8 cellular contexts compared by ENCODE assay signal in genomic region chr12:4276524-4277204, GRCh38. TPM values are rescaled to one million over a fixed set of nuclear protein-coding genes. Genes with fewer than 3 reads are reported as not detected.
A peak's percentile ranks its signal among the peaks of the same experiment; 100 is the strongest.
DNase-seq lines count a peak whose midpoint lies in the region; ATAC-seq and TF ChIP-seq lines count a peak whose summit lies in the region.

No MANE protein-coding gene starts in this region.

- H3K4me1 Mint-ChIP-seq in activated T-helper 1 cell treated with anti-CD3 and anti-CD28 coated beads, Interleukin-12 subunit alpha, Interleukin-12 subunit beta, Interleukin-2, Interleukin-4 antibody, amounts not matched to agents 30 ng/mL and 10 ng/mL and 1 ng/mL, durations not matched to agents 14 hours and 24 hours and 36 hours (ENCODE audit: low read depth), result peaks cover 57% of the 10 kb centered on the region
- H3K4me1 Mint-ChIP-seq in nephron progenitor cell, result peaks cover 64% of the 10 kb centered on the region
- H3K4me1 Mint-ChIP-seq in stimulated activated naive CD8-positive, alpha-beta T cell treated with anti-CD3 and anti-CD28 coated beads, Interleukin-15, amount 100 ng/mL, for 72 hours, result peaks cover 55% of the 10 kb centered on the region

- DNase-seq in DMS 273 (lab: John Stamatoyannopoulos, UW; ENCODE audit: unreplicated experiment) (peak; percentile 88), DMS 273 treated with DMSO at 0.1 percent for 48 hours (lab: John Stamatoyannopoulos, UW) (no peak), RKO (ENCODE audit: low spot score) (peak; percentile 89), fibroblast of mammary gland (ENCODE audit: low read depth) (peak; percentile 88), nephron progenitor cell (peak; percentile 90)
- peak; percentile 79 for DNase-seq in activated T-helper 1 cell treated with anti-CD3 and anti-CD28 coated beads, Interleukin-12 subunit alpha, Interleukin-12 subunit beta, Interleukin-2, Interleukin-4 antibody, amounts not matched to agents 30 ng/mL and 10 ng/mL and 1 ng/mL, durations not matched to agents 14 hours and 24 hours and 36 hours (ENCODE audit: low spot score)
- peak; percentile 85 to 93 for DNase-seq in stimulated activated naive CD8-positive, alpha-beta T cell treated with anti-CD3 and anti-CD28 coated beads, Interleukin-15, amount 100 ng/mL, for 72 hours

- ATAC-seq in stimulated activated naive CD8-positive, alpha-beta T cell treated with anti-CD3 and anti-CD28 coated beads, Interleukin-15, amount 100 ng/mL, for 72 hours, result peak; percentile 59

- H3K27ac Mint-ChIP-seq in activated T-helper 1 cell treated with anti-CD3 and anti-CD28 coated beads, Interleukin-12 subunit alpha, Interleukin-12 subunit beta, Interleukin-2, Interleukin-4 antibody, amounts not matched to agents 30 ng/mL and 10 ng/mL and 1 ng/mL, durations not matched to agents 14 hours and 24 hours and 36 hours, result peak overlapping the region; percentile 96
- H3K27ac Mint-ChIP-seq in nephron progenitor cell, result peak overlapping the region; percentile 94
- peak overlapping the region; percentile 96 to 100 for H3K27ac Mint-ChIP-seq in stimulated activated naive CD8-positive, alpha-beta T cell treated with anti-CD3 and anti-CD28 coated beads, Interleukin-15, amount 100 ng/mL, for 72 hours

- H3K9me3 Mint-ChIP-seq in activated T-helper 1 cell treated with anti-CD3 and anti-CD28 coated beads, Interleukin-12 subunit alpha, Interleukin-12 subunit beta, Interleukin-2, Interleukin-4 antibody, amounts not matched to agents 30 ng/mL and 10 ng/mL and 1 ng/mL, durations not matched to agents 14 hours and 24 hours and 36 hours, result no peaks in the 10 kb centered on the region
- H3K9me3 Mint-ChIP-seq in nephron progenitor cell, result no peaks in the 10 kb centered on the region
- H3K9me3 Mint-ChIP-seq in stimulated activated naive CD8-positive, alpha-beta T cell treated with anti-CD3 and anti-CD28 coated beads, Interleukin-15, amount 100 ng/mL, for 72 hours, result no peaks in the 10 kb centered on the region

- peak overlapping the region; percentile 94 for H3K4me3 Mint-ChIP-seq in activated T-helper 1 cell treated with anti-CD3 and anti-CD28 coated beads, Interleukin-12 subunit alpha, Interleukin-12 subunit beta, Interleukin-2, Interleukin-4 antibody, amounts not matched to agents 30 ng/mL and 10 ng/mL and 1 ng/mL, durations not matched to agents 14 hours and 24 hours and 36 hours
- H3K4me3 Mint-ChIP-seq in nephron progenitor cell, result peak overlapping the region; percentile 98
- peak overlapping the region; percentile 99 for H3K4me3 Mint-ChIP-seq in stimulated activated naive CD8-positive, alpha-beta T cell treated with anti-CD3 and anti-CD28 coated beads, Interleukin-15, amount 100 ng/mL, for 72 hours

- TF ChIP-seq RAD21 in Ishikawa (IDR thresholded peaks at IDR 0.05; ENCODE audit: low read depth), result peak; percentile 99

- no peak; the same call in 1 of the 2 replicates for TF ChIP-seq EP300 in Ishikawa (IDR thresholded peaks at IDR 0.05; ENCODE audit: borderline replicate concordance)

- intact Hi-C loops in activated T-helper 1 cell treated with anti-CD3 and anti-CD28 coated beads, Interleukin-12 subunit alpha, Interleukin-12 subunit beta, Interleukin-2, Interleukin-4 antibody, amounts not matched to agents 30 ng/mL and 10 ng/mL and 1 ng/mL, durations not matched to agents 14 hours and 24 hours and 36 hours (cut with micrococcal nuclease), result loop anchor here (1.0 to 10.0 kb wide), 6 partner anchors 16 to 522 kb away; partner anchors contain the start of gene CRACR2A

- TF ChIP-seq CTCF in fibroblast of mammary gland (conservative IDR thresholded peaks at IDR 0.05; ENCODE audit: control insufficient read depth, insufficient read depth, low read depth, low read length) (peak; percentile 92), nephron progenitor cell (IDR thresholded peaks at IDR 0.05) (peak; percentile 82)

- no peaks in the 10 kb centered on the region for H3K27me3 Mint-ChIP-seq in activated T-helper 1 cell treated with anti-CD3 and anti-CD28 coated beads, Interleukin-12 subunit alpha, Interleukin-12 subunit beta, Interleukin-2, Interleukin-4 antibody, amounts not matched to agents 30 ng/mL and 10 ng/mL and 1 ng/mL, durations not matched to agents 14 hours and 24 hours and 36 hours (ENCODE audit: insufficient read depth)
- no peaks in the 10 kb centered on the region for H3K27me3 Mint-ChIP-seq in nephron progenitor cell (ENCODE audit: low read depth, poor library complexity)
- H3K27me3 Mint-ChIP-seq in stimulated activated naive CD8-positive, alpha-beta T cell treated with anti-CD3 and anti-CD28 coated beads, Interleukin-15, amount 100 ng/mL, for 72 hours, result no peaks in the 10 kb centered on the region

- H3K4me3 ChIP-seq in fibroblast of mammary gland (ENCODE audit: control insufficient read depth, low read depth, low read length), result no peak overlapping the region

- peaks cover 63% of the 10 kb centered on the region for H3K36me3 Mint-ChIP-seq in activated T-helper 1 cell treated with anti-CD3 and anti-CD28 coated beads, Interleukin-12 subunit alpha, Interleukin-12 subunit beta, Interleukin-2, Interleukin-4 antibody, amounts not matched to agents 30 ng/mL and 10 ng/mL and 1 ng/mL, durations not matched to agents 14 hours and 24 hours and 36 hours (ENCODE audit: low read depth)
- peaks cover 60% of the 10 kb centered on the region for H3K36me3 Mint-ChIP-seq in nephron progenitor cell (ENCODE audit: low read depth)

TF ChIP-seq in Ishikawa, 13 proteins besides CTCF, POLR2A, EP300 and RAD21:
- TF ChIP-seq TEAD4 (IDR thresholded peaks at IDR 0.05) (peak; percentile 99), ZBTB7A (IDR thresholded peaks at IDR 0.05; ENCODE audit: low read depth) (peak; percentile 41; the same call in 1 of the 2 replicates), YY1 (IDR thresholded peaks at IDR 0.05; ENCODE audit: low read depth) (no peak), TCF12 (IDR thresholded peaks at IDR 0.05; ENCODE audit: low read depth) (peak; percentile 55; the same call in 1 of the 2 replicates), NFIC (IDR thresholded peaks at IDR 0.05) (peak; percentile 90), CREB1 (IDR thresholded peaks at IDR 0.05; ENCODE audit: low read depth) (no peak)

RNA-seq across cellular contexts. Expression of gene CCND2, which starts 3.1 kb away (rescaled TPM):
- total RNA-seq in activated T-helper 1 cell treated with anti-CD3 and anti-CD28 coated beads, Interleukin-12 subunit alpha, Interleukin-12 subunit beta, Interleukin-2, Interleukin-4 antibody, amounts not matched to agents 30 ng/mL and 10 ng/mL and 1 ng/mL, durations not matched to agents 14 hours and 24 hours and 36 hours, result 548 and 549 TPM in 2 replicates

RNA-seq across cellular contexts. Expression of gene TIGAR, which starts 44.3 kb away (rescaled TPM):
- 14.4 TPM in 2 replicates for total RNA-seq in activated T-helper 1 cell treated with anti-CD3 and anti-CD28 coated beads, Interleukin-12 subunit alpha, Interleukin-12 subunit beta, Interleukin-2, Interleukin-4 antibody, amounts not matched to agents 30 ng/mL and 10 ng/mL and 1 ng/mL, durations not matched to agents 14 hours and 24 hours and 36 hours
